11 cellular contexts compared by ENCODE assay signal in genomic region chr5:131281868-131282234, GRCh38. TPM values are rescaled to one million over a fixed set of nuclear protein-coding genes. Genes with fewer than 3 reads are reported as not detected.
DNase-seq lines count a peak whose midpoint lies in the region; ATAC-seq and TF ChIP-seq lines count a peak whose summit lies in the region.
"Had no signal": no experiment of that assay in that cellular context is flagged by ENCODE, and none has a peak within 500 bp of the region (broad histone marks: within the 10 kb centered on the region; RNA-seq: fewer than 3 reads in every experiment).

No MANE protein-coding gene starts in this region.

- DNase-seq in Caco-2, result no peak
- no peak for DNase-seq in PC-9
- no peak for DNase-seq in NCI-H2196 (lab: John Stamatoyannopoulos, UW; ENCODE audit: unreplicated experiment)
- DNase-seq in GM19240 (ENCODE audit: insufficient read length, low spot score), result no peak
- DNase-seq: activated effector memory CD4-positive, alpha-beta T cell treated with Interleukin-2 at 50 U/mL for 16 hours; effector CD4-positive, alpha-beta T cell; stimulated activated CD4-positive, alpha-beta T cell treated with anti-CD3 and anti-CD28 coated beads, Interleukin-2, amount 100 ng/mL, for 24 hours had no signal

- H3K4me3 Mint-ChIP-seq in Caco-2 (ENCODE audit: unreplicated experiment), result peak overlapping the region; percentile 68

- BruUV-seq in Caco-2 (replicated peaks; lab: Mats Ljungman, UMichigan), result TSS peak; percentile 45
- TSS peak; percentile 23 for BruUV-seq in PC-9 (replicated peaks; lab: Mats Ljungman, UMichigan)

- peaks cover 88% of the 10 kb centered on the region for H3K79me2 ChIP-seq in PC-9 (ENCODE audit: low read depth)

- H3K9me2 ChIP-seq in PC-9 (ENCODE audit: insufficient read depth), result no peaks in the 10 kb centered on the region

- POLR2A ChIA-PET in Caco-2 (lab: Charles Lee), result no interaction called here
- POLR2A ChIA-PET in PC-9 (lab: Charles Lee; ENCODE audit: unreplicated experiment), result no interaction called here

- H3K4me2 ChIP-seq in PC-9, result peak overlapping the region; percentile 82

- H3K27ac ChIP-seq in PC-9, result peak overlapping the region; percentile 87
- H3K27ac ChIP-seq in duodenal mucosa (ENCODE audit: low read depth, low read length), result peak overlapping the region; percentile 64
- H3K27ac ChIP-seq in neutrophil, result peak overlapping the region; percentile 67

- H3K36me3 ChIP-seq in Caco-2 (ENCODE audit: control insufficient read depth, insufficient read depth, low read length), result no peaks in the 10 kb centered on the region
- H3K36me3 ChIP-seq in PC-9 (ENCODE audit: low read depth), result peaks cover 4% of the 10 kb centered on the region; the same call in 1 of the 2 replicates
- H3K36me3 ChIP-seq in duodenal mucosa (ENCODE audit: control insufficient read depth in 1 of 2, insufficient read depth in 2 of 2, low read length in 2 of 2), result no peaks in the 10 kb centered on the region
- no peaks in the 10 kb centered on the region for H3K36me3 ChIP-seq in neutrophil

- TF ChIP-seq CTCF in Caco-2 (IDR thresholded peaks at IDR 0.05; ENCODE audit: insufficient read depth in 1 of 2, low read depth in 1 of 2, low read length in 1 of 2, severe bottlenecking in 1 of 2, unreplicated experiment in 1 of 2) (no peak), PC-9 (conservative IDR thresholded peaks at IDR 0.05) (no peak), neutrophil (IDR thresholded peaks at IDR 0.05) (no peak)

- intact Hi-C loops in Caco-2 (cut with micrococcal nuclease; ENCODE audit: unreplicated experiment) (loop anchor here (2.0 kb wide), 2 partner anchors 17 to 101 kb away; partner anchors contain the start of gene CDC42SE2), PC-9 (cut with micrococcal nuclease; ENCODE audit: unreplicated experiment) (loop anchor here (2.0 kb wide), 1 partner anchor 41 kb away; no protein-coding TSS in a partner anchor)

- H3K4me3 ChIP-seq in Caco-2 (ENCODE audit: low read depth, low read length), result peak overlapping the region; percentile 25
- peak overlapping the region; percentile 41 for H3K4me3 ChIP-seq in PC-9
- peak overlapping the region; percentile 28 to 36 for H3K4me3 ChIP-seq in duodenal mucosa (ENCODE audit: low read depth in 1 of 2, low read length in 2 of 2)
- no peak overlapping the region for H3K4me3 ChIP-seq in neutrophil (ENCODE audit: low read depth in 1 of 2, low read length in 1 of 2)

- H3K27me3 ChIP-seq in Caco-2 (replicated peaks; ENCODE audit: control insufficient read depth, insufficient read depth, low read length) (no peaks in the 10 kb centered on the region), PC-9 (ENCODE audit: insufficient read depth, low read depth) (no peaks in the 10 kb centered on the region), duodenal mucosa (ENCODE audit: control insufficient read depth in 1 of 2, insufficient read depth in 2 of 2, low read length in 2 of 2) (no peaks in the 10 kb centered on the region), neutrophil (no peaks in the 10 kb centered on the region)

- peaks cover 22% of the 10 kb centered on the region for H3K4me1 Mint-ChIP-seq in Caco-2 (ENCODE audit: low read depth, unreplicated experiment)

- H3K9me3 Mint-ChIP-seq in Caco-2 (ENCODE audit: unreplicated experiment), result no peaks in the 10 kb centered on the region

- H3K9me3 ChIP-seq in Caco-2, result peaks cover 11% of the 10 kb centered on the region
- no peaks in the 10 kb centered on the region for H3K9me3 ChIP-seq in PC-9 (ENCODE audit: insufficient read depth, low read depth)
- H3K9me3 ChIP-seq in duodenal mucosa (ENCODE audit: control insufficient read depth in 1 of 2, low read length in 2 of 2), result no peaks in the 10 kb centered on the region
- H3K9me3 ChIP-seq in neutrophil, result no peaks in the 10 kb centered on the region

- no peaks in the 10 kb centered on the region for H4K20me1 ChIP-seq in PC-9 (ENCODE audit: insufficient read depth)

- peaks cover 53% of the 10 kb centered on the region; the same call in 1 of the 2 replicates for H3F3A ChIP-seq in PC-9 (ENCODE audit: insufficient read depth, low read depth)

- ATAC-seq in GM21528 (IDR thresholded peaks at IDR 0.05; ENCODE audit: low FRiP score, unreplicated experiment), result no peak
- ATAC-seq in GM18907 (IDR thresholded peaks at IDR 0.05; ENCODE audit: unreplicated experiment), result no peak

- CTCF ChIA-PET in Caco-2 (lab: Charles Lee), result no interaction called here
- CTCF ChIA-PET in PC-9 (lab: Charles Lee), result interaction anchor here (0.6 kb wide), 1 partner anchor 319 kb away, joined by 4 read pairs; no protein-coding TSS in a partner anchor

- H3K36me3 Mint-ChIP-seq in Caco-2 (ENCODE audit: insufficient read depth, unreplicated experiment), result peaks cover 37% of the 10 kb centered on the region

- no peak overlapping the region; the same call in 1 of the 2 replicates for H2AFZ ChIP-seq in PC-9

- no peaks in the 10 kb centered on the region for H3K27me3 Mint-ChIP-seq in Caco-2 (ENCODE audit: insufficient read depth, unreplicated experiment)

- peak overlapping the region; percentile 20 to 70 for H3K9ac ChIP-seq in duodenal mucosa (ENCODE audit: low read depth in 1 of 2, low read length in 2 of 2)

- peak overlapping the region; percentile 72 for H3K27ac Mint-ChIP-seq in Caco-2 (ENCODE audit: unreplicated experiment)

- H3K4me1 ChIP-seq in Caco-2 (peaks cover 22% of the 10 kb centered on the region), PC-9 (replicated peaks; ENCODE audit: insufficient read depth) (peaks cover 45% of the 10 kb centered on the region), duodenal mucosa (ENCODE audit: control insufficient read depth in 1 of 2, insufficient read depth in 2 of 2, low read length in 2 of 2) (peaks cover 37 to 49% of the 10 kb centered on the region in 2 donors), neutrophil (ENCODE audit: control insufficient read depth in 1 of 2, insufficient read depth in 1 of 2, low read depth in 1 of 2, low read length in 1 of 2) (peaks cover 29 to 44% of the 10 kb centered on the region in 2 experiments)

RNA-seq across cellular contexts. Expression of gene CDC42SE2, which starts 18.0 kb away (rescaled TPM):
- total RNA-seq in Caco-2 (2022) (39.4 and 41.1 TPM in 2 replicates), PC-9 (2021) (27.3 and 32.8 TPM in 2 replicates)

Comparison
In these comparisons a context has a peak if more than half of its experiments do, and no peak if none do; other contexts are left out.
1. H3K4me3 ChIP-seq: peak in Caco-2 (single experiment), PC-9 (single experiment) and duodenal mucosa (2 of 2); none in neutrophil (0 of 2).
2. Peak in every context shown above with its lines, with median percentiles within 50 percentile points of each other: H3K27ac ChIP-seq.